In the genomic region with DNA sequence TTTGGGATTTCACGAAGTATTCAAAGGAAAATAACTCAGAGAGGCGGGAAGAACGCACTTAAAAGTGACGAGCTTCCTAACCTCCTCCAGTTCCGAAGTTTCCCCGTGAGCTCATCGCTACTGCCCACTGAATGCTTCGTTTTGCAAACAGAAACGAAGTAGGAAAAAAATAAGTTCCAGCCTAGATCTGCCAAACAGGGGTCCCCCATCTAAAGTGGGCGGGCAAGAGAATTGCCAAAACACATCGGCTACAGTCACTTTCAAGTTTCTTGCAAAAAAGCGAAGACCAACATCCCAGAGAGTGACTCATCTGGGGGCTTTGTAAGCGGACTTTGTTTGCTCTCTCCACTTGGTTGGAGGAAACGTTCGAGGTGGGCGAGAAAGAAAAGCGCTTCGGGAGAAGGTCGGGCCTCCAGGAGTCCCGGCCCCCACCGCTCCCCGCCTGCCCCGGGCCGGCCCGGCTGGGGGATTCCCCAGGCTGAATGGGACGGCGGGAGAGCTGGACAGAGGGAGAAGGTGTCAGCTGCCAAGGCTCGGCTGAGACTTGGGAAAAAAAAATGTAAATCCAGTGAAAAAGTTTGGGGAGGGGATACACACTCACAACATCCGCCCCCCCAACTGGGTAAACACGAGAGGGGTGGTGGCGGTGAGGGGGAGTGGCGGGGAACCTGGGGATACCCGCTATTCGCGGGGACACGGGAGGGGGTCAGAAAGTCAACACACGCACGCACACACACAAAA, we compare ENCODE assay signal across 1 cellular context.
A peak's percentile ranks its signal among the peaks of the same experiment; 100 is the strongest.
TF ChIP-seq lines count a peak whose summit lies in the region.

No MANE protein-coding gene starts in this region.

TF ChIP-seq in HepG2, 621 proteins besides CTCF, POLR2A, EP300 and RAD21 (continued from another document and continues in another):
- TF ChIP-seq, protein P1, sequence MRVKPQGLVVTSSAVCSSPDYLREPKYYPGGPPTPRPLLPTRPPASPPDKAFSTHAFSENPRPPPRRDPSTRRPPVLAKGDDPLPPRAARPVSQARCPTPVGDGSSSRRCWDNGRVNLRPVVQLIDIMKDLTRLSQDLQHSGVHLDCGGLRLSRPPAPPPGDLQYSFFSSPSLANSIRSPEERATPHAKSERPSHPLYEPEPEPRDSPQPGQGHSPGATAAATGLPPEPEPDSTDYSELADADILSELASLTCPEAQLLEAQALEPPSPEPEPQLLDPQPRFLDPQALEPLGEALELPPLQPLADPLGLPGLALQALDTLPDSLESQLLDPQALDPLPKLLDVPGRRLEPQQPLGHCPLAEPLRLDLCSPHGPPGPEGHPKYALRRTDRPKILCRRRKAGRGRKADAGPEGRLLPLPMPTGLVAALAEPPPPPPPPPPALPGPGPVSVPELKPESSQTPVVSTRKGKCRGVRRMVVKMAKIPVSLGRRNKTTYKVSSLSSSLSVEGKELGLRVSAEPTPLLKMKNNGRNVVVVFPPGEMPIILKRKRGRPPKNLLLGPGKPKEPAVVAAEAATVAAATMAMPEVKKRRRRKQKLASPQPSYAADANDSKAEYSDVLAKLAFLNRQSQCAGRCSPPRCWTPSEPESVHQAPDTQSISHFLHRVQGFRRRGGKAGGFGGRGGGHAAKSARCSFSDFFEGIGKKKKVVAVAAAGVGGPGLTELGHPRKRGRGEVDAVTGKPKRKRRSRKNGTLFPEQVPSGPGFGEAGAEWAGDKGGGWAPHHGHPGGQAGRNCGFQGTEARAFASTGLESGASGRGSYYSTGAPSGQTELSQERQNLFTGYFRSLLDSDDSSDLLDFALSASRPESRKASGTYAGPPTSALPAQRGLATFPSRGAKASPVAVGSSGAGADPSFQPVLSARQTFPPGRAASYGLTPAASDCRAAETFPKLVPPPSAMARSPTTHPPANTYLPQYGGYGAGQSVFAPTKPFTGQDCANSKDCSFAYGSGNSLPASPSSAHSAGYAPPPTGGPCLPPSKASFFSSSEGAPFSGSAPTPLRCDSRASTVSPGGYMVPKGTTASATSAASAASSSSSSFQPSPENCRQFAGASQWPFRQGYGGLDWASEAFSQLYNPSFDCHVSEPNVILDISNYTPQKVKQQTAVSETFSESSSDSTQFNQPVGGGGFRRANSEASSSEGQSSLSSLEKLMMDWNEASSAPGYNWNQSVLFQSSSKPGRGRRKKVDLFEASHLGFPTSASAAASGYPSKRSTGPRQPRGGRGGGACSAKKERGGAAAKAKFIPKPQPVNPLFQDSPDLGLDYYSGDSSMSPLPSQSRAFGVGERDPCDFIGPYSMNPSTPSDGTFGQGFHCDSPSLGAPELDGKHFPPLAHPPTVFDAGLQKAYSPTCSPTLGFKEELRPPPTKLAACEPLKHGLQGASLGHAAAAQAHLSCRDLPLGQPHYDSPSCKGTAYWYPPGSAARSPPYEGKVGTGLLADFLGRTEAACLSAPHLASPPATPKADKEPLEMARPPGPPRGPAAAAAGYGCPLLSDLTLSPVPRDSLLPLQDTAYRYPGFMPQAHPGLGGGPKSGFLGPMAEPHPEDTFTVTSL (CRISPR knock-in tag; IDR thresholded peaks at IDR 0.05; ENCODE audit: borderline replicate concordance), result peak; percentile 39; the same call in 1 of the 2 replicates
- TF ChIP-seq, protein P2, sequence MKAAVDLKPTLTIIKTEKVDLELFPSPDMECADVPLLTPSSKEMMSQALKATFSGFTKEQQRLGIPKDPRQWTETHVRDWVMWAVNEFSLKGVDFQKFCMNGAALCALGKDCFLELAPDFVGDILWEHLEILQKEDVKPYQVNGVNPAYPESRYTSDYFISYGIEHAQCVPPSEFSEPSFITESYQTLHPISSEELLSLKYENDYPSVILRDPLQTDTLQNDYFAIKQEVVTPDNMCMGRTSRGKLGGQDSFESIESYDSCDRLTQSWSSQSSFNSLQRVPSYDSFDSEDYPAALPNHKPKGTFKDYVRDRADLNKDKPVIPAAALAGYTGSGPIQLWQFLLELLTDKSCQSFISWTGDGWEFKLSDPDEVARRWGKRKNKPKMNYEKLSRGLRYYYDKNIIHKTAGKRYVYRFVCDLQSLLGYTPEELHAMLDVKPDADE (CRISPR knock-in tag; IDR thresholded peaks at IDR 0.05), result no peak
- TF ChIP-seq ZNF737 (CRISPR knock-in tag; IDR thresholded peaks at IDR 0.05; ENCODE audit: borderline replicate concordance) (no peak), NFE2L1 (CRISPR knock-in tag; IDR thresholded peaks at IDR 0.05; ENCODE audit: borderline replicate concordance) (no peak), ZNF124 (CRISPR knock-in tag; IDR thresholded peaks at IDR 0.05) (no peak; the same call in 1 of the 2 replicates), ZFP36 (IDR thresholded peaks at IDR 0.05; ENCODE audit: borderline replicate concordance, low read depth, low read length, partially characterized antibody) (no peak), JUN (CRISPR knock-in tag; IDR thresholded peaks at IDR 0.05) (no peak), ATM (IDR thresholded peaks at IDR 0.05; ENCODE audit: borderline replicate concordance) (no peak), ZNF30 (CRISPR knock-in tag; IDR thresholded peaks at IDR 0.05) (no peak), NR2F2 (IDR thresholded peaks at IDR 0.05; ENCODE audit: borderline replicate concordance, low read depth) (no peak), GABPA (IDR thresholded peaks at IDR 0.05; ENCODE audit: low read depth, low read length) (no peak), GABPA (CRISPR knock-in tag; IDR thresholded peaks at IDR 0.05; ENCODE audit: low read depth) (peak; percentile 36; the same call in 1 of the 2 replicates), ATF7 (IDR thresholded peaks at IDR 0.05) (no peak), ATF7 (CRISPR knock-in tag; IDR thresholded peaks at IDR 0.05) (no peak), KDM4B (CRISPR knock-in tag; IDR thresholded peaks at IDR 0.05) (0 out of 2 replicates have a peak, but pooled peaks have one; percentile 3), ZNF720 (CRISPR knock-in tag; IDR thresholded peaks at IDR 0.05) (no peak), KLF12 (CRISPR knock-in tag; IDR thresholded peaks at IDR 0.05; ENCODE audit: borderline replicate concordance) (no peak), MTF1 (CRISPR knock-in tag; IDR thresholded peaks at IDR 0.05) (no peak), HIVEP1 (CRISPR knock-in tag; IDR thresholded peaks at IDR 0.05) (peak; percentile 98), NFYC (CRISPR knock-in tag; IDR thresholded peaks at IDR 0.05) (no peak), KDM1A (CRISPR knock-in tag; IDR thresholded peaks at IDR 0.05) (no peak), ZFP90 (CRISPR knock-in tag; IDR thresholded peaks at IDR 0.05; ENCODE audit: borderline replicate concordance) (no peak), ZNF674 (CRISPR knock-in tag; IDR thresholded peaks at IDR 0.05; ENCODE audit: low read depth) (no peak), ZNF331 (CRISPR knock-in tag; IDR thresholded peaks at IDR 0.05) (no peak)
- TF ChIP-seq, protein P3, sequence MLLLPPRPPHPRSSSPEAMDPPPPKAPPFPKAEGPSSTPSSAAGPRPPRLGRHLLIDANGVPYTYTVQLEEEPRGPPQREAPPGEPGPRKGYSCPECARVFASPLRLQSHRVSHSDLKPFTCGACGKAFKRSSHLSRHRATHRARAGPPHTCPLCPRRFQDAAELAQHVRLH (CRISPR knock-in tag; IDR thresholded peaks at IDR 0.05; ENCODE audit: borderline replicate concordance, low read depth), result no peak
- TF ChIP-seq, protein P4, sequence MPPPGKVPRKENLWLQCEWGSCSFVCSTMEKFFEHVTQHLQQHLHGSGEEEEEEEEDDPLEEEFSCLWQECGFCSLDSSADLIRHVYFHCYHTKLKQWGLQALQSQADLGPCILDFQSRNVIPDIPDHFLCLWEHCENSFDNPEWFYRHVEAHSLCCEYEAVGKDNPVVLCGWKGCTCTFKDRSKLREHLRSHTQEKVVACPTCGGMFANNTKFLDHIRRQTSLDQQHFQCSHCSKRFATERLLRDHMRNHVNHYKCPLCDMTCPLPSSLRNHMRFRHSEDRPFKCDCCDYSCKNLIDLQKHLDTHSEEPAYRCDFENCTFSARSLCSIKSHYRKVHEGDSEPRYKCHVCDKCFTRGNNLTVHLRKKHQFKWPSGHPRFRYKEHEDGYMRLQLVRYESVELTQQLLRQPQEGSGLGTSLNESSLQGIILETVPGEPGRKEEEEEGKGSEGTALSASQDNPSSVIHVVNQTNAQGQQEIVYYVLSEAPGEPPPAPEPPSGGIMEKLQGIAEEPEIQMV (CRISPR knock-in tag; IDR thresholded peaks at IDR 0.05; ENCODE audit: low read depth), result no peak
- TF ChIP-seq, protein P5, sequence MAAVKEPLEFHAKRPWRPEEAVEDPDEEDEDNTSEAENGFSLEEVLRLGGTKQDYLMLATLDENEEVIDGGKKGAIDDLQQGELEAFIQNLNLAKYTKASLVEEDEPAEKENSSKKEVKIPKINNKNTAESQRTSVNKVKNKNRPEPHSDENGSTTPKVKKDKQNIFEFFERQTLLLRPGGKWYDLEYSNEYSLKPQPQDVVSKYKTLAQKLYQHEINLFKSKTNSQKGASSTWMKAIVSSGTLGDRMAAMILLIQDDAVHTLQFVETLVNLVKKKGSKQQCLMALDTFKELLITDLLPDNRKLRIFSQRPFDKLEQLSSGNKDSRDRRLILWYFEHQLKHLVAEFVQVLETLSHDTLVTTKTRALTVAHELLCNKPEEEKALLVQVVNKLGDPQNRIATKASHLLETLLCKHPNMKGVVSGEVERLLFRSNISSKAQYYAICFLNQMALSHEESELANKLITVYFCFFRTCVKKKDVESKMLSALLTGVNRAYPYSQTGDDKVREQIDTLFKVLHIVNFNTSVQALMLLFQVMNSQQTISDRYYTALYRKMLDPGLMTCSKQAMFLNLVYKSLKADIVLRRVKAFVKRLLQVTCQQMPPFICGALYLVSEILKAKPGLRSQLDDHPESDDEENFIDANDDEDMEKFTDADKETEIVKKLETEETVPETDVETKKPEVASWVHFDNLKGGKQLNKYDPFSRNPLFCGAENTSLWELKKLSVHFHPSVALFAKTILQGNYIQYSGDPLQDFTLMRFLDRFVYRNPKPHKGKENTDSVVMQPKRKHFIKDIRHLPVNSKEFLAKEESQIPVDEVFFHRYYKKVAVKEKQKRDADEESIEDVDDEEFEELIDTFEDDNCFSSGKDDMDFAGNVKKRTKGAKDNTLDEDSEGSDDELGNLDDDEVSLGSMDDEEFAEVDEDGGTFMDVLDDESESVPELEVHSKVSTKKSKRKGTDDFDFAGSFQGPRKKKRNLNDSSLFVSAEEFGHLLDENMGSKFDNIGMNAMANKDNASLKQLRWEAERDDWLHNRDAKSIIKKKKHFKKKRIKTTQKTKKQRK (IDR thresholded peaks at IDR 0.05; ENCODE audit: low read length), result no peak
- TF ChIP-seq, protein P6, sequence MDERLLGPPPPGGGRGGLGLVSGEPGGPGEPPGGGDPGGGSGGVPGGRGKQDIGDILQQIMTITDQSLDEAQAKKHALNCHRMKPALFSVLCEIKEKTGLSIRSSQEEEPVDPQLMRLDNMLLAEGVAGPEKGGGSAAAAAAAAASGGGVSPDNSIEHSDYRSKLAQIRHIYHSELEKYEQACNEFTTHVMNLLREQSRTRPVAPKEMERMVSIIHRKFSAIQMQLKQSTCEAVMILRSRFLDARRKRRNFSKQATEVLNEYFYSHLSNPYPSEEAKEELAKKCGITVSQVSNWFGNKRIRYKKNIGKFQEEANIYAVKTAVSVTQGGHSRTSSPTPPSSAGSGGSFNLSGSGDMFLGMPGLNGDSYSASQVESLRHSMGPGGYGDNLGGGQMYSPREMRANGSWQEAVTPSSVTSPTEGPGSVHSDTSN (CRISPR knock-in tag; IDR thresholded peaks at IDR 0.05), result 0 out of 2 replicates have a peak, but pooled peaks have one; percentile 7
- TF ChIP-seq, protein P7, sequence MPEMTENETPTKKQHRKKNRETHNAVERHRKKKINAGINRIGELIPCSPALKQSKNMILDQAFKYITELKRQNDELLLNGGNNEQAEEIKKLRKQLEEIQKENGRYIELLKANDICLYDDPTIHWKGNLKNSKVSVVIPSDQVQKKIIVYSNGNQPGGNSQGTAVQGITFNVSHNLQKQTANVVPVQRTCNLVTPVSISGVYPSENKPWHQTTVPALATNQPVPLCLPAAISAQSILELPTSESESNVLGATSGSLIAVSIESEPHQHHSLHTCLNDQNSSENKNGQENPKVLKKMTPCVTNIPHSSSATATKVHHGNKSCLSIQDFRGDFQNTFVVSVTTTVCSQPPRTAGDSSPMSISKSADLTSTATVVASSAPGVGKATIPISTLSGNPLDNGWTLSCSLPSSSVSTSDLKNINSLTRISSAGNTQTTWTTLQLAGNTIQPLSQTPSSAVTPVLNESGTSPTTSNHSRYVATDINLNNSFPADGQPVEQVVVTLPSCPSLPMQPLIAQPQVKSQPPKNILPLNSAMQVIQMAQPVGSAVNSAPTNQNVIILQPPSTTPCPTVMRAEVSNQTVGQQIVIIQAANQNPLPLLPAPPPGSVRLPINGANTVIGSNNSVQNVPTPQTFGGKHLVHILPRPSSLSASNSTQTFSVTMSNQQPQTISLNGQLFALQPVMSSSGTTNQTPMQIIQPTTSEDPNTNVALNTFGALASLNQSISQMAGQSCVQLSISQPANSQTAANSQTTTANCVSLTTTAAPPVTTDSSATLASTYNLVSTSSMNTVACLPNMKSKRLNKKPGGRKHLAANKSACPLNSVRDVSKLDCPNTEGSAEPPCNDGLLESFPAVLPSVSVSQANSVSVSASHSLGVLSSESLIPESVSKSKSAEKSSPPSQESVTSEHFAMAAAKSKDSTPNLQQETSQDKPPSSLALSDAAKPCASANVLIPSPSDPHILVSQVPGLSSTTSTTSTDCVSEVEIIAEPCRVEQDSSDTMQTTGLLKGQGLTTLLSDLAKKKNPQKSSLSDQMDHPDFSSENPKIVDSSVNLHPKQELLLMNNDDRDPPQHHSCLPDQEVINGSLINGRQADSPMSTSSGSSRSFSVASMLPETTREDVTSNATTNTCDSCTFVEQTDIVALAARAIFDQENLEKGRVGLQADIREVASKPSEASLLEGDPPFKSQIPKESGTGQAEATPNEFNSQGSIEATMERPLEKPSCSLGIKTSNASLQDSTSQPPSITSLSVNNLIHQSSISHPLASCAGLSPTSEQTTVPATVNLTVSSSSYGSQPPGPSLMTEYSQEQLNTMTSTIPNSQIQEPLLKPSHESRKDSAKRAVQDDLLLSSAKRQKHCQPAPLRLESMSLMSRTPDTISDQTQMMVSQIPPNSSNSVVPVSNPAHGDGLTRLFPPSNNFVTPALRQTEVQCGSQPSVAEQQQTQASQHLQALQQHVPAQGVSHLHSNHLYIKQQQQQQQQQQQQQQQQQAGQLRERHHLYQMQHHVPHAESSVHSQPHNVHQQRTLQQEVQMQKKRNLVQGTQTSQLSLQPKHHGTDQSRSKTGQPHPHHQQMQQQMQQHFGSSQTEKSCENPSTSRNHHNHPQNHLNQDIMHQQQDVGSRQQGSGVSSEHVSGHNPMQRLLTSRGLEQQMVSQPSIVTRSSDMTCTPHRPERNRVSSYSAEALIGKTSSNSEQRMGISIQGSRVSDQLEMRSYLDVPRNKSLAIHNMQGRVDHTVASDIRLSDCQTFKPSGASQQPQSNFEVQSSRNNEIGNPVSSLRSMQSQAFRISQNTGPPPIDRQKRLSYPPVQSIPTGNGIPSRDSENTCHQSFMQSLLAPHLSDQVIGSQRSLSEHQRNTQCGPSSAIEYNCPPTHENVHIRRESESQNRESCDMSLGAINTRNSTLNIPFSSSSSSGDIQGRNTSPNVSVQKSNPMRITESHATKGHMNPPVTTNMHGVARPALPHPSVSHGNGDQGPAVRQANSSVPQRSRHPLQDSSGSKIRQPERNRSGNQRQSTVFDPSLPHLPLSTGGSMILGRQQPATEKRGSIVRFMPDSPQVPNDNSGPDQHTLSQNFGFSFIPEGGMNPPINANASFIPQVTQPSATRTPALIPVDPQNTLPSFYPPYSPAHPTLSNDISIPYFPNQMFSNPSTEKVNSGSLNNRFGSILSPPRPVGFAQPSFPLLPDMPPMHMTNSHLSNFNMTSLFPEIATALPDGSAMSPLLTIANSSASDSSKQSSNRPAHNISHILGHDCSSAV (CRISPR knock-in tag; IDR thresholded peaks at IDR 0.05; ENCODE audit: borderline replicate concordance), result no peak
